Comparison of ENCODE assay signal across 1 cellular context in genomic region chr6:10451828-10452509, GRCh38.
TF ChIP-seq lines count a peak whose summit lies in the region.

No MANE protein-coding gene starts in this region.

TF ChIP-seq in HepG2, 621 proteins besides CTCF, POLR2A, EP300 and RAD21:
- TF ChIP-seq ZNF180 (CRISPR knock-in tag; IDR thresholded peaks at IDR 0.05; ENCODE audit: borderline replicate concordance, low read depth) (no peak), MYPOP (CRISPR knock-in tag; IDR thresholded peaks at IDR 0.05) (no peak), SMAD1 (CRISPR knock-in tag; IDR thresholded peaks at IDR 0.05; ENCODE audit: borderline replicate concordance, low read depth) (no peak), TFDP2 (CRISPR knock-in tag; IDR thresholded peaks at IDR 0.05) (no peak), ZNF556 (CRISPR knock-in tag; IDR thresholded peaks at IDR 0.05; ENCODE audit: borderline replicate concordance) (no peak), ZNF501 (CRISPR knock-in tag; IDR thresholded peaks at IDR 0.05) (no peak), ZNF503 (CRISPR knock-in tag; IDR thresholded peaks at IDR 0.05) (no peak), IKZF1 (IDR thresholded peaks at IDR 0.05) (no peak)
